Comparison of ENCODE assay signal across 9 cellular contexts in genomic region chr10:77350711-77351119, GRCh38.
DNase-seq lines count a peak whose midpoint lies in the region; ATAC-seq, FAIRE-seq and TF ChIP-seq lines count a peak whose summit lies in the region.
"Had no signal": no experiment of that assay in that cellular context is flagged by ENCODE, and none has a peak within 500 bp of the region (broad histone marks: within the 10 kb centered on the region; RNA-seq: fewer than 3 reads in every experiment).

No MANE protein-coding gene starts in this region.

- H3K4me2 ChIP-seq in keratinocyte (ENCODE audit: control insufficient read depth, extremely low read depth, insufficient read depth, low read depth, low read length), result peak overlapping the region; percentile 18
- H3K4me2 ChIP-seq: KMS-11 had no signal

- dilution Hi-C loops in keratinocyte (cut with MboI; ENCODE audit: extremely low pct_ligation_motif_present, low sequenced_read_pairs), result no loop called here

- H3K79me2 ChIP-seq in keratinocyte (ENCODE audit: control insufficient read depth, insufficient read depth, low read length), result no peaks in the 10 kb centered on the region

- H3K9ac ChIP-seq in keratinocyte (ENCODE audit: control insufficient read depth, extremely low read depth, insufficient read depth, low read length), result no peak overlapping the region
- H3K9ac ChIP-seq: KMS-11 had no signal

- peak; percentile 22 for DNase-seq in stimulated activated CD4-positive, alpha-beta T cell treated with anti-CD3 and anti-CD28 coated beads, Interleukin-1b, Interleukin-23, amount 100 ng/mL, for 48 hours
- no peak for DNase-seq in stimulated activated CD4-positive, alpha-beta T cell treated with anti-CD3 and anti-CD28 coated beads, Interleukin-4, amount 100 ng/mL, for 24 hours
- peak; percentile 21 for DNase-seq in WERI-Rb-1
- DNase-seq in keratinocyte (ENCODE audit: low read depth, low spot score), result peak; percentile 97
- DNase-seq in aorta, result peak; percentile 83 to 91
- DNase-seq in NCI-H2029 treated with DMSO at 0.1 percent for 48 hours (lab: John Stamatoyannopoulos, UW), result no peak
- no peak for DNase-seq in activated effector memory CD4-positive, alpha-beta T cell treated with Interleukin-2 at 50 U/mL for 16 hours
- no peak for DNase-seq in suprapubic skin (ENCODE audit: low spot score in 2 of 2)

- peak; percentile 86 for ATAC-seq in aorta (ENCODE audit: low FRiP score)

- no peak for TF ChIP-seq POLR2A in suprapubic skin (IDR thresholded peaks at IDR 0.05)

- H3K9me3 ChIP-seq in WERI-Rb-1 (ENCODE audit: severe bottlenecking) (no peaks in the 10 kb centered on the region), keratinocyte (ENCODE audit: control insufficient read depth, low read depth, low read length) (no peaks in the 10 kb centered on the region), aorta (ENCODE audit: control insufficient read depth, low read length) (no peaks in the 10 kb centered on the region), suprapubic skin (no peaks in the 10 kb centered on the region)

- H3K27ac ChIP-seq in WERI-Rb-1 (no peak overlapping the region), keratinocyte (ENCODE audit: control insufficient read depth, insufficient read depth, low read length) (peak overlapping the region; percentile 63), aorta (ENCODE audit: low read depth in 1 of 2, low read length in 2 of 2) (no peak overlapping the region), suprapubic skin (no peak overlapping the region)
- H3K27ac ChIP-seq: KMS-11 had no signal

- no peaks in the 10 kb centered on the region for H4K20me1 ChIP-seq in keratinocyte (ENCODE audit: control insufficient read depth, extremely low read depth, insufficient read depth, low read length)

- TF ChIP-seq CTCF in WERI-Rb-1 (IDR thresholded peaks at IDR 0.05; ENCODE audit: low read depth, low read length) (no peak), keratinocyte (optimal IDR thresholded peaks at IDR 0.05 in 1 of 3, IDR thresholded peaks at IDR 0.05 in 1 of 3, conservative IDR thresholded peaks at IDR 0.05 in 1 of 3; ENCODE audit: extremely low read depth in 1 of 3, insufficient read depth in 2 of 3, low read length in 3 of 3) (peak in 2 of 3 experiments; percentile 18 to 24), suprapubic skin (IDR thresholded peaks at IDR 0.05) (no peak)

- H3K4me1 ChIP-seq in keratinocyte (ENCODE audit: control insufficient read depth, extremely low read depth, insufficient read depth, low read length) (peaks cover 27% of the 10 kb centered on the region), aorta (ENCODE audit: control insufficient read depth in 1 of 2, insufficient read depth in 2 of 2, low read length in 2 of 2) (peaks cover 4 to 7% of the 10 kb centered on the region in 2 donors), suprapubic skin (peaks cover 6% of the 10 kb centered on the region)

- H3K4me3 ChIP-seq in WERI-Rb-1 (ENCODE audit: low read depth, low read length) (no peak overlapping the region), keratinocyte (ENCODE audit: control insufficient read depth in 2 of 3, extremely low read depth in 1 of 3, insufficient read depth in 2 of 3, low read depth in 1 of 3, low read length in 3 of 3) (no peak overlapping the region), aorta (ENCODE audit: low read length in 2 of 2) (no peak overlapping the region), suprapubic skin (no peak overlapping the region)

- H3K27me3 ChIP-seq in WERI-Rb-1 (ENCODE audit: insufficient read depth, low read depth, severe bottlenecking) (no peaks in the 10 kb centered on the region), keratinocyte (ENCODE audit: control insufficient read depth, extremely low read depth, insufficient read depth, low read length) (no peaks in the 10 kb centered on the region), aorta (ENCODE audit: control insufficient read depth in 1 of 2, insufficient read depth in 2 of 2, low read length in 1 of 2) (no peaks in the 10 kb centered on the region), suprapubic skin (no peaks in the 10 kb centered on the region)

- FAIRE-seq in keratinocyte (lab: Jason Lieb, UNC), result peak; percentile 100

- H3K9me1 ChIP-seq in keratinocyte (ENCODE audit: control insufficient read depth, extremely low read depth, insufficient read depth, low read length), result no peaks in the 10 kb centered on the region

- H2AFZ ChIP-seq in keratinocyte (ENCODE audit: control insufficient read depth, low read length), result no peak overlapping the region

- H3K36me3 ChIP-seq in WERI-Rb-1 (no peaks in the 10 kb centered on the region), keratinocyte (ENCODE audit: control insufficient read depth in 2 of 2, extremely low read depth in 1 of 2, insufficient read depth in 2 of 2, low read length in 2 of 2) (no peaks in the 10 kb centered on the region), aorta (ENCODE audit: control insufficient read depth in 1 of 2, insufficient read depth in 2 of 2, low read length in 1 of 2) (no peaks in the 10 kb centered on the region), suprapubic skin (no peaks in the 10 kb centered on the region)

- 28 to 29% methylated on average over 1 of the region's 1 CpG for WGBS in aorta, 2 donors
- 69% methylated on average over 1 of the region's 1 CpG for WGBS in suprapubic skin

- intact Hi-C loops in aorta (cut with DNase I), result loop anchor here in 1 of 2 donors (2.0 kb wide), 1 partner anchor 40 kb away; no protein-coding TSS in a partner anchor

- no peak for TF ChIP-seq EP300 in suprapubic skin (IDR thresholded peaks at IDR 0.05)

Comparison
In these comparisons a context has a peak if more than half of its experiments do, and no peak if none do; other contexts are left out.
1. DNase-seq: peak in stimulated activated CD4-positive, alpha-beta T cell treated with anti-CD3 and anti-CD28 coated beads, Interleukin-1b, Interleukin-23, amount 100 ng/mL, for 48 hours (single experiment), WERI-Rb-1 (single experiment), keratinocyte (single experiment) and aorta (2 of 2); none in stimulated activated CD4-positive, alpha-beta T cell treated with anti-CD3 and anti-CD28 coated beads, Interleukin-4, amount 100 ng/mL, for 24 hours (single experiment), NCI-H2029 treated with DMSO at 0.1 percent for 48 hours (single experiment), activated effector memory CD4-positive, alpha-beta T cell treated with Interleukin-2 at 50 U/mL for 16 hours (single experiment) and suprapubic skin (0 of 2).
2. CTCF ChIP-seq: peak in keratinocyte (2 of 3); none in WERI-Rb-1 (single experiment) and suprapubic skin (0 of 2).